ENCODE assay signal across 1 cellular context in the genomic region with DNA sequence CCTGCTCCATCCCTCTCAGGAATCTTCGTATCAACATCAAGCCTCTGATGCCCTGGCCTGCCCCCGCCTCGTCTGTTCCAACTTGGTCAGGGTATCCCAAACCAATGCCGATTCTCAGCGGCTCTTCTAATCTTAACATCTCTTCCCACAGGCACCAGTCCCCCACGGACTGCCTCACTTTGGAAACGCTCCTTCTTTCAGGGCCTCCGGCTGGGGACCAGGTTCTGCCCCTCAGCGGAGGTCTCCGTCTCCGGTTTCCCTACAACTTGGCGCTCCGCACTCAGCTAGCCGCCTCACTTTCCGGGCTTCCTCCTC.
TF ChIP-seq lines count a peak whose summit lies in the region.

No MANE protein-coding gene starts in this region.

TF ChIP-seq in WTC11, 78 proteins besides CTCF, POLR2A, EP300 and RAD21 (continued from another document):
- TF ChIP-seq, protein P1, sequence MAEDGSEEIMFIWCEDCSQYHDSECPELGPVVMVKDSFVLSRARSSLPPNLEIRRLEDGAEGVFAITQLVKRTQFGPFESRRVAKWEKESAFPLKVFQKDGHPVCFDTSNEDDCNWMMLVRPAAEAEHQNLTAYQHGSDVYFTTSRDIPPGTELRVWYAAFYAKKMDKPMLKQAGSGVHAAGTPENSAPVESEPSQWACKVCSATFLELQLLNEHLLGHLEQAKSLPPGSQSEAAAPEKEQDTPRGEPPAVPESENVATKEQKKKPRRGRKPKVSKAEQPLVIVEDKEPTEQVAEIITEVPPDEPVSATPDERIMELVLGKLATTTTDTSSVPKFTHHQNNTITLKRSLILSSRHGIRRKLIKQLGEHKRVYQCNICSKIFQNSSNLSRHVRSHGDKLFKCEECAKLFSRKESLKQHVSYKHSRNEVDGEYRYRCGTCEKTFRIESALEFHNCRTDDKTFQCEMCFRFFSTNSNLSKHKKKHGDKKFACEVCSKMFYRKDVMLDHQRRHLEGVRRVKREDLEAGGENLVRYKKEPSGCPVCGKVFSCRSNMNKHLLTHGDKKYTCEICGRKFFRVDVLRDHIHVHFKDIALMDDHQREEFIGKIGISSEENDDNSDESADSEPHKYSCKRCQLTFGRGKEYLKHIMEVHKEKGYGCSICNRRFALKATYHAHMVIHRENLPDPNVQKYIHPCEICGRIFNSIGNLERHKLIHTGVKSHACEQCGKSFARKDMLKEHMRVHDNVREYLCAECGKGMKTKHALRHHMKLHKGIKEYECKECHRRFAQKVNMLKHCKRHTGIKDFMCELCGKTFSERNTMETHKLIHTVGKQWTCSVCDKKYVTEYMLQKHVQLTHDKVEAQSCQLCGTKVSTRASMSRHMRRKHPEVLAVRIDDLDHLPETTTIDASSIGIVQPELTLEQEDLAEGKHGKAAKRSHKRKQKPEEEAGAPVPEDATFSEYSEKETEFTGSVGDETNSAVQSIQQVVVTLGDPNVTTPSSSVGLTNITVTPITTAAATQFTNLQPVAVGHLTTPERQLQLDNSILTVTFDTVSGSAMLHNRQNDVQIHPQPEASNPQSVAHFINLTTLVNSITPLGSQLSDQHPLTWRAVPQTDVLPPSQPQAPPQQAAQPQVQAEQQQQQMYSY (CRISPR knock-in tag; IDR thresholded peaks at IDR 0.05), result no peak
- TF ChIP-seq, protein P2, sequence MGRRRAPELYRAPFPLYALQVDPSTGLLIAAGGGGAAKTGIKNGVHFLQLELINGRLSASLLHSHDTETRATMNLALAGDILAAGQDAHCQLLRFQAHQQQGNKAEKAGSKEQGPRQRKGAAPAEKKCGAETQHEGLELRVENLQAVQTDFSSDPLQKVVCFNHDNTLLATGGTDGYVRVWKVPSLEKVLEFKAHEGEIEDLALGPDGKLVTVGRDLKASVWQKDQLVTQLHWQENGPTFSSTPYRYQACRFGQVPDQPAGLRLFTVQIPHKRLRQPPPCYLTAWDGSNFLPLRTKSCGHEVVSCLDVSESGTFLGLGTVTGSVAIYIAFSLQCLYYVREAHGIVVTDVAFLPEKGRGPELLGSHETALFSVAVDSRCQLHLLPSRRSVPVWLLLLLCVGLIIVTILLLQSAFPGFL (CRISPR knock-in tag; IDR thresholded peaks at IDR 0.05; ENCODE audit: borderline replicate concordance), result no peak
- TF ChIP-seq EMX1 (CRISPR knock-in tag; IDR thresholded peaks at IDR 0.05), result no peak
- TF ChIP-seq, protein P3, sequence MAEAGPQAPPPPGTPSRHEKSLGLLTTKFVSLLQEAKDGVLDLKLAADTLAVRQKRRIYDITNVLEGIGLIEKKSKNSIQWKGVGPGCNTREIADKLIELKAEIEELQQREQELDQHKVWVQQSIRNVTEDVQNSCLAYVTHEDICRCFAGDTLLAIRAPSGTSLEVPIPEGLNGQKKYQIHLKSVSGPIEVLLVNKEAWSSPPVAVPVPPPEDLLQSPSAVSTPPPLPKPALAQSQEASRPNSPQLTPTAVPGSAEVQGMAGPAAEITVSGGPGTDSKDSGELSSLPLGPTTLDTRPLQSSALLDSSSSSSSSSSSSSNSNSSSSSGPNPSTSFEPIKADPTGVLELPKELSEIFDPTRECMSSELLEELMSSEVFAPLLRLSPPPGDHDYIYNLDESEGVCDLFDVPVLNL (CRISPR knock-in tag; IDR thresholded peaks at IDR 0.05; ENCODE audit: borderline replicate concordance, low read depth), result no peak
- no peak for TF ChIP-seq ZNF532 (CRISPR knock-in tag; IDR thresholded peaks at IDR 0.05; ENCODE audit: borderline replicate concordance)
- TF ChIP-seq ZNF671 (CRISPR knock-in tag; IDR thresholded peaks at IDR 0.05), result no peak
- TF ChIP-seq NFATC4 (CRISPR knock-in tag; IDR thresholded peaks at IDR 0.05), result no peak
